1 cellular context compared by ENCODE assay signal in genomic region chr5:154522284-154522683, GRCh38.
TF ChIP-seq lines count a peak whose summit lies in the region.

No MANE protein-coding gene starts in this region.

TF ChIP-seq in H1, 55 proteins besides CTCF, POLR2A, EP300 and RAD21:
- no peak for TF ChIP-seq GTF2F1 (IDR thresholded peaks at IDR 0.05; ENCODE audit: borderline replicate concordance, low read depth, low read length)
- no peak for TF ChIP-seq KDM4A (IDR thresholded peaks at IDR 0.05; ENCODE audit: low read depth, low read length, severe bottlenecking)
- no peak for TF ChIP-seq ASH2L (IDR thresholded peaks at IDR 0.05; ENCODE audit: low read length)
- TF ChIP-seq RXRA (IDR thresholded peaks at IDR 0.05; ENCODE audit: insufficient read depth, low read depth, low read length) = no peak
- TF ChIP-seq EZH2 (IDR thresholded peaks at IDR 0.05; ENCODE audit: low read depth, low read length, severe bottlenecking) = no peak
- TF ChIP-seq SP2 (IDR thresholded peaks at IDR 0.05; ENCODE audit: low read length) = no peak
- no peak for TF ChIP-seq SP1 (IDR thresholded peaks at IDR 0.05; ENCODE audit: low read depth, low read length)
- no peak for TF ChIP-seq RNF2 (IDR thresholded peaks at IDR 0.05; ENCODE audit: borderline replicate concordance, low read depth, low read length, missing control alignments, poor library complexity, severe bottlenecking)
- no peak for TF ChIP-seq TAF1 (IDR thresholded peaks at IDR 0.05; ENCODE audit: low read depth, low read length)
